In genomic region chr1:181104790-181105133, GRCh38 we compare ENCODE assay signal across 8 cellular contexts. TPM values are rescaled to one million over a fixed set of nuclear protein-coding genes. Genes with fewer than 3 reads are reported as not detected.
DNase-seq lines count a peak whose midpoint lies in the region; ATAC-seq and TF ChIP-seq lines count a peak whose summit lies in the region.

No MANE protein-coding gene starts in this region.

- peak; percentile 30; the same call in 1 of the 3 replicates for TF ChIP-seq CTCF in H9 (conservative IDR thresholded peaks at IDR 0.05)

- no peak overlapping the region for H2AK5ac ChIP-seq in H9 (ENCODE audit: insufficient read length, low read length)

- H3K23ac ChIP-seq in H9 (ENCODE audit: insufficient read length, low read depth, low read length), result no peak overlapping the region

- no peaks in the 10 kb centered on the region for H3K79me2 ChIP-seq in H9 (ENCODE audit: insufficient read depth, low read length)

- no peak overlapping the region for H4K8ac ChIP-seq in H9 (replicated peaks; ENCODE audit: insufficient read length, low read depth, low read length)

- no peak overlapping the region for H2BK15ac ChIP-seq in H9 (ENCODE audit: low read depth, low read length)

- no peak overlapping the region for H2AFZ ChIP-seq in H9 (ENCODE audit: low read length)

- peaks cover 10% of the 10 kb centered on the region; the same call in 1 of the 2 replicates for H3K4me1 ChIP-seq in H9 (ENCODE audit: insufficient read depth, low read length)

- H3K4ac ChIP-seq in H9 (ENCODE audit: low read depth, low read length), result no peak overlapping the region

- no peaks in the 10 kb centered on the region for H3K9me3 ChIP-seq in H9 (ENCODE audit: control insufficient read depth, low read depth, low read length)

- peak overlapping the region; percentile 10; the same call in 1 of the 2 replicates for H3K14ac ChIP-seq in H9 (ENCODE audit: insufficient read depth, low read length)

- H3K79me1 ChIP-seq in H9 (ENCODE audit: insufficient read depth, low read depth, low read length, poor library complexity, severe bottlenecking), result no peaks in the 10 kb centered on the region

- no peak overlapping the region for H2BK5ac ChIP-seq in H9 (ENCODE audit: insufficient read length, low read length)

- no CpG with 5 or more reads among the region's 28 CpGs for WGBS in H9 (ENCODE audit: extremely low coverage, insufficient read length, low lambda C conversion rate)

- peak overlapping the region; percentile 12 for H3K18ac ChIP-seq in H9 (ENCODE audit: insufficient read length, low read depth, low read length)

- no peak overlapping the region for H2BK12ac ChIP-seq in H9 (ENCODE audit: insufficient read length, low read depth, low read length)

- no peak overlapping the region for H3K27ac ChIP-seq in H9 (ENCODE audit: insufficient read length, low read depth, low read length)
- peak overlapping the region; percentile 90 for H3K27ac ChIP-seq in angular gyrus (ENCODE audit: low read depth, low read length)

- no peak overlapping the region for H3T11ph ChIP-seq in H9 (ENCODE audit: low read length)

- H3K4me1 Mint-ChIP-seq in H9, result peaks cover 77 to 79% of the 10 kb centered on the region in 2 experiments

- peak overlapping the region; percentile 87 for H3K4me2 ChIP-seq in H9 (ENCODE audit: insufficient read depth, insufficient read length, low read length)

- peak overlapping the region in 1 of 3 experiments; percentile 93; a peak in 1 of 7 replicates for H3K27ac Mint-ChIP-seq in H9

- H3K9ac ChIP-seq in H9 (ENCODE audit: extremely low read depth, insufficient read length, low read length), result peak overlapping the region; percentile 35

- peak overlapping the region; percentile 78 to 91 for H3K4me3 Mint-ChIP-seq in H9

- DNase-seq in Daoy (ENCODE audit: low read depth) (peak; percentile 57), H9 (peak; percentile 76), RPMI8226 (peak; percentile 59), islet precursor cell (peak; percentile 87), cortex of kidney (lab: John Stamatoyannopoulos, UW) (no peak)
- peak; percentile 9 for DNase-seq in stimulated activated CD8-positive, alpha-beta memory T cell treated with anti-CD3 and anti-CD28 coated beads, Interleukin-4, amount 100 ng/mL, for 24 hours (ENCODE audit: low read depth)

- H3K36me3 Mint-ChIP-seq in H9 (ENCODE audit: insufficient read depth in 1 of 3, low read depth in 3 of 3), result no peaks in the 10 kb centered on the region; a peak in 2 of 7 replicates

- ATAC-seq in GM18867 (IDR thresholded peaks at IDR 0.05; ENCODE audit: unreplicated experiment), result no peak

- no peaks in the 10 kb centered on the region for H4K20me1 ChIP-seq in H9 (ENCODE audit: control insufficient read depth, insufficient read depth, insufficient read length)

- peaks cover 0 to 4% of the 10 kb centered on the region in 2 experiments; a peak in 2 of 5 replicates for H3K9me3 Mint-ChIP-seq in H9

- H3K23me2 ChIP-seq in H9 (ENCODE audit: insufficient read length, low read depth, low read length, poor library complexity, severe bottlenecking), result peaks cover 9% of the 10 kb centered on the region

- no peak overlapping the region for H4K5ac ChIP-seq in H9 (ENCODE audit: insufficient read length, low read depth, low read length)

- no peak overlapping the region for H3K56ac ChIP-seq in H9 (ENCODE audit: insufficient read length, low read depth, low read length)

- H4K91ac ChIP-seq in H9 (ENCODE audit: insufficient read length, low read depth, low read length), result no peak overlapping the region

- H2BK20ac ChIP-seq in H9 (ENCODE audit: low read depth, low read length, poor library complexity, severe bottlenecking), result no peak overlapping the region

- H3K27me3 ChIP-seq in H9 (ENCODE audit: insufficient read depth, low read length), result peaks cover 21% of the 10 kb centered on the region; the same call in 1 of the 2 replicates

- no peak overlapping the region for H2BK120ac ChIP-seq in H9 (ENCODE audit: low read depth, low read length, poor library complexity, severe bottlenecking)

- peaks cover 66% of the 10 kb centered on the region for H3K27me3 Mint-ChIP-seq in H9 (ENCODE audit: low read depth)

RNA-seq across cellular contexts. Expression of gene IER5, which starts 16.3 kb away (rescaled TPM):
- total RNA-seq in Daoy (2014; rRNA removed; shearing (Covaris generic)), result 20.3 and 22.3 TPM in 2 replicates
- 6.7 and 7.6 TPM in 2 replicates for total RNA-seq in H9 (2021)
